ENCODE assay signal across 32 cellular contexts in genomic region chr1:22440582-22440981, GRCh38.
"Had no signal": no experiment of that assay in that cellular context is flagged by ENCODE, and none has a peak within 500 bp of the region (broad histone marks: within the 10 kb centered on the region; RNA-seq: fewer than 3 reads in every experiment).

No MANE protein-coding gene starts in this region.

- H3K4me1 ChIP-seq: esophagus squamous epithelium, gastroesophageal sphincter had no signal

- H3K79me2 ChIP-seq: hepatocyte had no signal

- H3K27ac ChIP-seq: brain microvascular endothelial cell, epithelial cell of prostate, esophagus squamous epithelium, gastroesophageal sphincter, heart right ventricle, hepatocyte, WERI-Rb-1 had no signal

- ATAC-seq: activated CD4-positive, CD25-positive, alpha-beta regulatory T cell treated with anti-CD3 and anti-CD28 coated beads, Interleukin-2, amount 50 U/mL, for 24 hours; activated CD8-positive, alpha-beta T cell treated with anti-CD3 and anti-CD28 coated beads for 36 hours; activated T-cell treated with anti-CD3 and anti-CD28 coated beads, Interleukin-2, amount 50 U/mL, for 4 hours; activated T-helper 17 cell treated with anti-CD3 and anti-CD28 coated beads, Interleukin-2, amount 50 U/mL, for 72 hours; effector memory CD8-positive, alpha-beta T cell; gastroesophageal sphincter; heart right ventricle had no signal

- DNase-seq: activated B cell treated with CpG ODN at 0.5 μM for 24 hours; activated CD4-positive, alpha-beta T cell treated with anti-CD3 and anti-CD28 coated beads for 48 hours; activated CD4-positive, alpha-beta T cell treated with anti-CD3 and anti-CD28 coated beads, Interleukin-2, amount 50 U/mL, for 1 hour; activated CD4-positive, alpha-beta T cell treated with anti-CD3 and anti-CD28 coated beads, Interleukin-2, amount 50 U/mL, for 48 hours; activated CD8-positive, alpha-beta memory T cell treated with anti-CD3 and anti-CD28 coated beads for 24 hours; activated CD8-positive, alpha-beta T cell treated with anti-CD3 and anti-CD28 coated beads for 36 hours; activated effector memory CD4-positive, alpha-beta T cell treated with Interleukin-2 at 50 U/mL for 16 hours; activated gamma-delta T cell treated with Interleukin-2 at 50 U/mL for 16 hours; activated naive CD4-positive, alpha-beta T cell treated with anti-CD3 and anti-CD28 coated beads, Interleukin-2, amount 50 U/mL, for 16 hours; activated naive CD4-positive, alpha-beta T cell treated with Interleukin-2 at 50 U/mL for 16 hours; activated T-cell treated with anti-CD3 and anti-CD28 coated beads, Interleukin-2, amount 50 U/mL, for 4 hours; amniotic stem cell; anterior cingulate cortex; brain microvascular endothelial cell; cortex of kidney; dermis blood vessel endothelial cell; effector CD4-positive, alpha-beta T cell; effector memory CD8-positive, alpha-beta T cell; esophagus squamous epithelium; foreskin melanocyte; heart right ventricle; T1000; WERI-Rb-1 had no signal

- H2AFZ ChIP-seq: hepatocyte had no signal

- H3K27me3 ChIP-seq: brain microvascular endothelial cell, esophagus squamous epithelium, hepatocyte had no signal

- H3K4me3 ChIP-seq: esophagus squamous epithelium, gastroesophageal sphincter, heart right ventricle, hepatocyte had no signal

- H3K4me2 ChIP-seq: hepatocyte had no signal

- H3K36me3 ChIP-seq: brain microvascular endothelial cell, esophagus squamous epithelium, gastroesophageal sphincter, heart right ventricle, WERI-Rb-1 had no signal

- FAIRE-seq: astrocyte, bronchial epithelial cell, endometrium, endothelial cell of umbilical vein had no signal
